28 cellular contexts compared by ENCODE assay signal in the genomic region with DNA sequence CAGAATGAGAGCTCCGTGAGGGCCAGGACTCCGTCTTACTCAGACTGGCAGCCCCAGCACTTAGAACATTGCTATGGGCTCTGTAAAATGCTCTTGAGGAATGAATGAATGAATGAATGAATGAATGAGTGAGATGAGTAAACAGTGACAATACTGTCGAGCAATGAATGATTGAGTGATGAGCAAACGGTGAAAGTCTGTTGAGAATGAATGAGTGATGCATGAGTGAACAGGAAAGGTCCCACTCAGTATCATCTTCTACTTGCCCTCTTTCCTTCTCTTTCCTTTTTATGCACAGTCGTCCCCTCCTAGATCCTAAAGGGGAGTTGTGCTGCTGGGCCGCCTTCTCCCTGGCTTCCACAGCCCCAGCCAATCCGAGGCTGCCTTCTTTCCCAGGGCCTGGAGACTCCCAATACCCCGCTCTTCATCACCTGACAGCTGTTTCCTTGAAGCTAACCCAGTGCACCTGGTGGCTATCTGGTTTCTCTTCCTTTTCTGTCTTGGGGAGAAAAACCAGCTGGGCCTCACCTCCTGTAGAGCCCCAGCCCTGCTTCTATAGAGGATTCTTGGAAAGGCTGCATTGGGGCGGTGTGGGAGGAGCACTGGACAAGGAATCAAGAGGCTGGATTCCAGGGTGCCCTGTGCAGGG. TPM values are rescaled to one million over a fixed set of nuclear protein-coding genes. Genes with fewer than 3 reads are reported as not detected.
A peak's percentile ranks its signal among the peaks of the same experiment; 100 is the strongest.
DNase-seq lines count a peak whose midpoint lies in the region; ATAC-seq and TF ChIP-seq lines count a peak whose summit lies in the region.
"Had no signal": no experiment of that assay in that cellular context is flagged by ENCODE, and none has a peak within 500 bp of the region (broad histone marks: within the 10 kb centered on the region; RNA-seq: fewer than 3 reads in every experiment).

No MANE protein-coding gene starts in this region.

- H3K27me3 ChIP-seq in suprapubic skin: peaks cover 28% of the 10 kb centered on the region
- H3K27me3 ChIP-seq: tibial nerve had no signal

- DNase-seq in NCI-H2107 treated with DMSO at 0.1 percent for 48 hours (lab: John Stamatoyannopoulos, UW; ENCODE audit: unreplicated experiment): peak; percentile 74
- peak; percentile 69 for DNase-seq in left kidney (ENCODE audit: low read depth, low spot score)
- DNase-seq in activated gamma-delta T cell treated with Interleukin-2 at 50 U/mL for 16 hours: no peak
- no peak for DNase-seq in suprapubic skin (ENCODE audit: low spot score in 2 of 2)
- no peak for DNase-seq in NOMO-1 (lab: John Stamatoyannopoulos, UW; ENCODE audit: unreplicated experiment in 2 of 2)
- DNase-seq: activated CD4-positive, alpha-beta T cell treated with anti-CD3 and anti-CD28 coated beads, Interleukin-2, amount 10 ng/mL, durations not matched to agents 7 days and 5 days; activated CD8-positive, alpha-beta memory T cell treated with anti-CD3 and anti-CD28 coated beads, Interleukin-2, amount 10 ng/mL, durations not matched to agents 7 days and 5 days; activated naive CD4-positive, alpha-beta T cell treated with anti-CD3 and anti-CD28 coated beads, Interleukin-2, amount 50 U/mL, for 16 hours; amygdala; CD4-positive, alpha-beta T cell; effector CD8-positive, alpha-beta T cell; heart left ventricle; left colon; naive B cell; NCI-H1092; NCI-H1930; nucleus accumbens; psoas muscle; stomach had no signal

- no peak overlapping the region for H3K4me3 ChIP-seq in suprapubic skin
- H3K4me3 ChIP-seq: heart left ventricle, psoas muscle, stomach, tibial nerve had no signal

- H3K4me1 ChIP-seq in suprapubic skin: no peaks in the 10 kb centered on the region
- H3K4me1 ChIP-seq: heart left ventricle, psoas muscle, stomach, tibial nerve had no signal

- TF ChIP-seq POLR2A in suprapubic skin (IDR thresholded peaks at IDR 0.05): no peak

- TF ChIP-seq CTCF in suprapubic skin (IDR thresholded peaks at IDR 0.05): no peak

- no peaks in the 10 kb centered on the region for H3K36me3 ChIP-seq in suprapubic skin
- H3K36me3 ChIP-seq: heart left ventricle, stomach, tibial nerve had no signal

- no peak overlapping the region for H3K27ac ChIP-seq in suprapubic skin
- H3K27ac ChIP-seq: heart left ventricle, HL-60, psoas muscle, stomach, tibial nerve, VCaP had no signal

- peak; percentile 52 for ATAC-seq in GM19023 (IDR thresholded peaks at IDR 0.05; ENCODE audit: unreplicated experiment)
- ATAC-seq in HG02798 (IDR thresholded peaks at IDR 0.05; ENCODE audit: poor library complexity, unreplicated experiment): peak; percentile 47
- ATAC-seq: activated CD8-positive, alpha-beta memory T cell treated with anti-CD3 and anti-CD28 coated beads, Interleukin-2, amount 10 ng/mL, durations not matched to agents 7 days and 5 days; heart left ventricle; left colon; psoas muscle had no signal

- no peak for TF ChIP-seq EP300 in suprapubic skin (IDR thresholded peaks at IDR 0.05)

- peaks cover 4% of the 10 kb centered on the region for H3K9me3 ChIP-seq in suprapubic skin
- H3K9me3 ChIP-seq: heart left ventricle, psoas muscle had no signal

- 76% methylated on average over 9 of the region's 9 CpGs for WGBS in suprapubic skin

RNA-seq across cellular contexts. Expression of a gene that starts 32.7 kb away (rescaled TPM):
- not detected for total RNA-seq in suprapubic skin
- total RNA-seq: activated CD4-positive, alpha-beta T cell treated with anti-CD3 and anti-CD28 coated beads, Interleukin-2, amount 10 ng/mL, durations not matched to agents 7 days and 5 days; activated CD8-positive, alpha-beta memory T cell treated with anti-CD3 and anti-CD28 coated beads, Interleukin-2, amount 10 ng/mL, durations not matched to agents 7 days and 5 days; bronchial epithelial cell; CD4-positive, alpha-beta T cell; epithelial cell of proximal tubule; fibroblast of villous mesenchyme; heart left ventricle; left colon; NCI-H460; stomach; tibial nerve had no signal

RNA-seq across cellular contexts. Expression of a gene that starts 47.1 kb away (rescaled TPM):
- under 1 TPM in 3 of 4 donors, not detected in 1; 0.49 to 0.68 (median 0.51) TPM for total RNA-seq in suprapubic skin
- total RNA-seq: activated CD4-positive, alpha-beta T cell treated with anti-CD3 and anti-CD28 coated beads, Interleukin-2, amount 10 ng/mL, durations not matched to agents 7 days and 5 days; activated CD8-positive, alpha-beta memory T cell treated with anti-CD3 and anti-CD28 coated beads, Interleukin-2, amount 10 ng/mL, durations not matched to agents 7 days and 5 days; bronchial epithelial cell; CD4-positive, alpha-beta T cell; fibroblast of villous mesenchyme; psoas muscle had no signal

Comparison
In these comparisons a context has a peak if more than half of its experiments do, and no peak if none do; other contexts are left out.
1. DNase-seq: peak in NCI-H2107 treated with DMSO at 0.1 percent for 48 hours (single experiment) and left kidney (single experiment); none in activated gamma-delta T cell treated with Interleukin-2 at 50 U/mL for 16 hours (single experiment), suprapubic skin (0 of 2) and NOMO-1 (0 of 2).